8 cellular contexts compared by ENCODE assay signal in genomic region chr17:63700528-63701441, GRCh38. TPM values are rescaled to one million over a fixed set of nuclear protein-coding genes. Genes with fewer than 3 reads are reported as not detected.
A peak's percentile ranks its signal among the peaks of the same experiment; 100 is the strongest.
DNase-seq lines count a peak whose midpoint lies in the region; ATAC-seq and TF ChIP-seq lines count a peak whose summit lies in the region.

No MANE protein-coding gene starts in this region.

- peak; percentile 6 for ATAC-seq in activated B cell treated with CpG ODN at 0.5 μM for 24 hours (ENCODE audit: low read depth)

- intact Hi-C loops in activated B cell treated with CpG ODN at 0.5 μM for 24 hours (cut with micrococcal nuclease), result no loop called here

- no peak for TF ChIP-seq CTCF in activated B cell treated with CpG ODN at 0.5 μM for 24 hours (IDR thresholded peaks at IDR 0.05)
- no peak for TF ChIP-seq CTCF in liver (IDR thresholded peaks at IDR 0.05; ENCODE audit: low read depth, low read length, missing input control)

- H3K9me3 ChIP-seq in HUES6 (ENCODE audit: control insufficient read depth, insufficient read depth, low read depth, low read length) (no peaks in the 10 kb centered on the region), liver (ENCODE audit: control insufficient read depth in 4 of 4, low read length in 3 of 4) (no peaks in the 10 kb centered on the region)

- H3K27ac Mint-ChIP-seq in activated B cell treated with CpG ODN at 0.5 μM for 24 hours, result peak overlapping the region; percentile 95

- H3K9me3 Mint-ChIP-seq in activated B cell treated with CpG ODN at 0.5 μM for 24 hours, result no peaks in the 10 kb centered on the region

- H3K9ac ChIP-seq in HUES6 (ENCODE audit: low read length) (peak overlapping the region; percentile 88), liver (ENCODE audit: low read depth in 1 of 2, low read length in 2 of 2) (peak overlapping the region in 1 of 2 donors; percentile 18)

- H3K27me3 ChIP-seq in HUES6 (ENCODE audit: control insufficient read depth, insufficient read depth, low read length) (no peaks in the 10 kb centered on the region), liver (ENCODE audit: control insufficient read depth in 4 of 4, insufficient read depth in 4 of 4, low read length in 3 of 4) (no peaks in the 10 kb centered on the region)

- TF ChIP-seq RAD21 in liver (IDR thresholded peaks at IDR 0.05), result no peak

- DNase-seq in ELF-1 (ENCODE audit: low read depth, low spot score), result peak; percentile 64
- peak; percentile 67 for DNase-seq in activated B cell treated with CpG ODN at 0.5 μM for 24 hours
- peak; percentile 48 to 49 for DNase-seq in stimulated activated CD4-positive, alpha-beta T cell treated with anti-CD3 and anti-CD28 coated beads, Interleukin-4, amount 100 ng/mL, for 4 hours
- no peak for DNase-seq in RKO (ENCODE audit: low spot score)
- no peak for DNase-seq in HuH-7.5 (ENCODE audit: low spot score)

- H3K4me3 ChIP-seq in HUES6 (ENCODE audit: low read depth, low read length) (peak overlapping the region; percentile 70), liver (ENCODE audit: low read depth in 1 of 3, low read length in 3 of 3) (peak overlapping the region in 1 of 3 donors; percentile 66)

- peak overlapping the region; percentile 84 for H3K27ac ChIP-seq in HUES6 (ENCODE audit: low read depth, low read length)
- H3K27ac ChIP-seq in cingulate gyrus (ENCODE audit: low read depth, low read length), result peak overlapping the region; percentile 81
- H3K27ac ChIP-seq in liver (ENCODE audit: low read depth in 1 of 2, low read length in 2 of 2), result peak overlapping the region; percentile 71 to 77

- H3K4me1 ChIP-seq in HUES6 (ENCODE audit: control insufficient read depth, insufficient read depth, low read length), result peaks cover 39% of the 10 kb centered on the region
- peaks cover 14 to 34% (median 21%) of the 10 kb centered on the region in 4 donors for H3K4me1 ChIP-seq in liver (ENCODE audit: control insufficient read depth in 4 of 4, insufficient read depth in 4 of 4, low read length in 3 of 4)

- no peaks in the 10 kb centered on the region for H3K27me3 Mint-ChIP-seq in activated B cell treated with CpG ODN at 0.5 μM for 24 hours

- CTCF ChIA-PET in activated B cell treated with CpG ODN at 0.5 μM for 24 hours (lab: Charles Lee), result interaction anchor here (1.1 to 4.5 kb wide), 4 partner anchors 10 to 148 kb away, joined by 4 to 42 read pairs (median 6); partner anchors contain the start of genes CCDC47 and DDX42

- peaks cover 71% of the 10 kb centered on the region for H3K4me1 Mint-ChIP-seq in activated B cell treated with CpG ODN at 0.5 μM for 24 hours

- H3K36me3 Mint-ChIP-seq in activated B cell treated with CpG ODN at 0.5 μM for 24 hours (ENCODE audit: low read depth), result peaks cover 52% of the 10 kb centered on the region

- H3K36me3 ChIP-seq in HUES6 (ENCODE audit: control insufficient read depth, insufficient read depth, low read length) (peaks cover 31% of the 10 kb centered on the region), liver (ENCODE audit: control insufficient read depth in 4 of 4, insufficient read depth in 3 of 4, low read depth in 1 of 4, low read length in 3 of 4) (peaks cover 0 to 15% (median 5%) of the 10 kb centered on the region in 4 donors)

- POLR2A ChIA-PET in activated B cell treated with CpG ODN at 0.5 μM for 24 hours (lab: Charles Lee), result interaction anchor here (0.6 to 11.3 kb wide), 20 partner anchors 10 to 805 kb away, joined by 3 to 295 read pairs (median 4); partner anchors contain the start of genes CCDC47, CEP95, CYB561 and DCAF7

- WGBS in liver, result 24% methylated on average over 87 of the region's 87 CpGs

- H3K4me3 Mint-ChIP-seq in activated B cell treated with CpG ODN at 0.5 μM for 24 hours, result peak overlapping the region; percentile 80

TF ChIP-seq in liver, 16 proteins besides CTCF, POLR2A, EP300 and RAD21:
- TF ChIP-seq FOXA2 (IDR thresholded peaks at IDR 0.05) (no peak), EGR1 (IDR thresholded peaks at IDR 0.05; ENCODE audit: low read depth in 2 of 2) (no peak), ZBTB33 (IDR thresholded peaks at IDR 0.05) (no peak), HNF4A (conservative IDR thresholded peaks at IDR 0.05) (no peak), ATF3 (IDR thresholded peaks at IDR 0.05) (no peak), REST (IDR thresholded peaks at IDR 0.05) (no peak), NR2F2 (IDR thresholded peaks at IDR 0.05) (no peak), YY1 (IDR thresholded peaks at IDR 0.05) (no peak), TAF1 (conservative IDR thresholded peaks at IDR 0.05) (no peak), SP1 (IDR thresholded peaks at IDR 0.05) (no peak), GABPA (IDR thresholded peaks at IDR 0.05 in 1 of 2, conservative IDR thresholded peaks at IDR 0.05 in 1 of 2) (no peak), MAX (IDR thresholded peaks at IDR 0.05) (no peak), RXRA (IDR thresholded peaks at IDR 0.05) (no peak)

RNA-seq across cellular contexts. Expression of gene LIMD2, which starts 0.9 kb away (rescaled TPM):
- total RNA-seq in activated B cell treated with CpG ODN at 0.5 μM for 24 hours (404 and 421 TPM in 2 replicates), liver (10 to 100 TPM in 1 of 2 donors, 1 to 10 TPM in 1; 6.2 to 24.2 TPM)
- 1 to 10 TPM; 5.9 to 9.6 TPM for polyA plus RNA-seq in liver

RNA-seq across cellular contexts. Expression of gene STRADA, which starts 40.8 kb away (rescaled TPM):
- total RNA-seq in activated B cell treated with CpG ODN at 0.5 μM for 24 hours (72.5 and 80.2 TPM in 2 replicates), liver (10 to 100 TPM in 1 of 2 donors, 1 to 10 TPM in 1; 7.8 to 17.9 TPM)
- 1 to 10 TPM; 7.7 to 8.6 TPM for polyA plus RNA-seq in liver

Comparison
In these comparisons a context has a peak if more than half of its experiments do, and no peak if none do; other contexts are left out.
1. DNase-seq: peak in ELF-1 (single experiment), activated B cell treated with CpG ODN at 0.5 μM for 24 hours (single experiment) and stimulated activated CD4-positive, alpha-beta T cell treated with anti-CD3 and anti-CD28 coated beads, Interleukin-4, amount 100 ng/mL, for 4 hours (2 of 2); none in RKO (single experiment) and HuH-7.5 (single experiment).
2. RNA of gene LIMD2, which starts 0.9 kb away (total RNA-seq): 404 to 421 TPM in activated B cell treated with CpG ODN at 0.5 μM for 24 hours; 6.2 to 24.2 TPM in liver; every median in the first group is over 10 times any median in the second.
3. Peak in every context shown above with its lines, with median percentiles within 50 percentile points of each other: H3K27ac ChIP-seq.